In genomic region chr6:159693128-159693893, GRCh38 we compare ENCODE assay signal across 8 cellular contexts. TPM values are rescaled to one million over a fixed set of nuclear protein-coding genes. Genes with fewer than 3 reads are reported as not detected.
DNase-seq lines count a peak whose midpoint lies in the region; ATAC-seq and TF ChIP-seq lines count a peak whose summit lies in the region.

SOD2 (minus strand) TSS chr6:159693241; CDS start chr6:159693167, 74 bp downstream.

- H3K36me3 ChIP-seq in duodenal mucosa (ENCODE audit: control insufficient read depth in 1 of 2, insufficient read depth in 2 of 2, low read length in 2 of 2), result peaks cover 3 to 11% of the 10 kb centered on the region in 2 donors

- H3K27ac ChIP-seq in duodenal mucosa (ENCODE audit: low read depth, low read length), result peak within 1 kb of the TSS; percentile 97

- H3K27me3 Mint-ChIP-seq in activated CD4-positive, alpha-beta memory T cell treated with anti-CD3 and anti-CD28 coated beads for 36 hours, result no peaks in the 10 kb centered on the region

- WGBS in lower leg skin, 2 donors, result 0% methylated on average over 1 to 3 of the region's 74 CpGs

- no peak for TF ChIP-seq CTCF in lower leg skin (IDR thresholded peaks at IDR 0.05)

- H3K4me3 Mint-ChIP-seq in activated CD4-positive, alpha-beta memory T cell treated with anti-CD3 and anti-CD28 coated beads for 36 hours, result peak within 1 kb of the TSS; percentile 94

- CTCF ChIA-PET in activated CD4-positive, alpha-beta memory T cell treated with anti-CD3 and anti-CD28 coated beads for 36 hours (lab: Charles Lee), result interaction anchor here (1.0 to 1.4 kb wide), 2 partner anchors 27 to 29 kb away, joined by 3 to 4 read pairs; no protein-coding TSS in a partner anchor

- peaks cover 21 to 27% of the 10 kb centered on the region in 2 donors for H3K4me1 ChIP-seq in duodenal mucosa (ENCODE audit: control insufficient read depth in 1 of 2, insufficient read depth in 2 of 2, low read length in 2 of 2)

- TF ChIP-seq POLR2A in lower leg skin (IDR thresholded peaks at IDR 0.05), result peak in 1 of 2 donors; percentile 88

- DNase-seq in CD1c-positive myeloid dendritic cell (ENCODE audit: extremely low spot score), result peak; percentile 88
- peak; percentile 47 for DNase-seq in NCI-H748 treated with DMSO at 0.1 percent for 48 hours (lab: John Stamatoyannopoulos, UW)
- peak; percentile 88 for DNase-seq in activated CD4-positive, alpha-beta memory T cell treated with anti-CD3 and anti-CD28 coated beads for 36 hours
- peak; percentile 79 to 97 for DNase-seq in lower leg skin (ENCODE audit: low spot score in 2 of 2)
- peak; percentile 70 to 80 for DNase-seq in stimulated activated CD4-positive, alpha-beta T cell treated with anti-CD3 and anti-CD28 coated beads, Interleukin-4, amount 100 ng/mL, for 48 hours (ENCODE audit: low read depth in 2 of 2)

- H3K4me3 ChIP-seq in duodenal mucosa (ENCODE audit: low read depth in 1 of 2, low read length in 2 of 2), result peak within 1 kb of the TSS; percentile 94 to 97
- H3K4me3 ChIP-seq in lower leg skin (ENCODE audit: low read depth, poor library complexity, severe bottlenecking), result peak within 1 kb of the TSS; percentile 94

- H3K27ac Mint-ChIP-seq in activated CD4-positive, alpha-beta memory T cell treated with anti-CD3 and anti-CD28 coated beads for 36 hours, result peak within 1 kb of the TSS; percentile 93

- H3K4me1 Mint-ChIP-seq in activated CD4-positive, alpha-beta memory T cell treated with anti-CD3 and anti-CD28 coated beads for 36 hours (ENCODE audit: low read depth), result peaks cover 38% of the 10 kb centered on the region

- intact Hi-C loops in activated CD4-positive, alpha-beta memory T cell treated with anti-CD3 and anti-CD28 coated beads for 36 hours (cut with micrococcal nuclease), result loop anchor here (1.0 to 5.0 kb wide), 3 partner anchors 96 to 769 kb away; partner anchors contain the start of gene TCP1
- intact Hi-C loops in lower leg skin (cut with DNase I; ENCODE audit: low total_unique reads), result loop anchor here (10.0 kb wide), 2 partner anchors 71 to 241 kb away; partner anchors contain the start of gene ACAT2

- POLR2A ChIA-PET in activated CD4-positive, alpha-beta memory T cell treated with anti-CD3 and anti-CD28 coated beads for 36 hours (lab: Charles Lee), result interaction anchor here (1.0 to 5.2 kb wide), 7 partner anchors 11 to 237 kb away, joined by 3 to 55 read pairs (median 6); partner anchors contain the start of genes MRPL18, TCP1 and WTAP

- H3K27me3 ChIP-seq in duodenal mucosa (ENCODE audit: control insufficient read depth in 1 of 2, insufficient read depth in 2 of 2, low read length in 2 of 2), result no peaks in the 10 kb centered on the region

- H3K9me3 Mint-ChIP-seq in activated CD4-positive, alpha-beta memory T cell treated with anti-CD3 and anti-CD28 coated beads for 36 hours, result no peaks in the 10 kb centered on the region

- peak within 1 kb of the TSS; percentile 86 to 99 for H3K9ac ChIP-seq in duodenal mucosa (ENCODE audit: low read depth in 1 of 2, low read length in 2 of 2)

- ATAC-seq in GM19372 (IDR thresholded peaks at IDR 0.05; ENCODE audit: low read depth, unreplicated experiment) (peak; percentile 71), HG03520 (IDR thresholded peaks at IDR 0.05; ENCODE audit: unreplicated experiment) (peak; percentile 77)

- no peaks in the 10 kb centered on the region for H3K9me3 ChIP-seq in duodenal mucosa (ENCODE audit: control insufficient read depth in 1 of 2, low read length in 2 of 2)

- peaks cover 21% of the 10 kb centered on the region for H3K36me3 Mint-ChIP-seq in activated CD4-positive, alpha-beta memory T cell treated with anti-CD3 and anti-CD28 coated beads for 36 hours

RNA-seq across cellular contexts. Expression of gene SOD2, which starts in this region (rescaled TPM):
- 100 to 1,000 TPM; 103 to 108 TPM for total RNA-seq in activated CD4-positive, alpha-beta memory T cell treated with anti-CD3 and anti-CD28 coated beads for 36 hours
- 100 to 1,000 TPM; 117 to 280 (median 190) TPM for total RNA-seq in lower leg skin

Comparison
In these comparisons a context has a peak if more than half of its experiments do, and no peak if none do; other contexts are left out.
1. Peak in every context shown above with its lines: DNase-seq, ATAC-seq, H3K4me3 ChIP-seq and H3K27ac ChIP-seq.